8 cellular contexts compared by ENCODE assay signal in the genomic region with DNA sequence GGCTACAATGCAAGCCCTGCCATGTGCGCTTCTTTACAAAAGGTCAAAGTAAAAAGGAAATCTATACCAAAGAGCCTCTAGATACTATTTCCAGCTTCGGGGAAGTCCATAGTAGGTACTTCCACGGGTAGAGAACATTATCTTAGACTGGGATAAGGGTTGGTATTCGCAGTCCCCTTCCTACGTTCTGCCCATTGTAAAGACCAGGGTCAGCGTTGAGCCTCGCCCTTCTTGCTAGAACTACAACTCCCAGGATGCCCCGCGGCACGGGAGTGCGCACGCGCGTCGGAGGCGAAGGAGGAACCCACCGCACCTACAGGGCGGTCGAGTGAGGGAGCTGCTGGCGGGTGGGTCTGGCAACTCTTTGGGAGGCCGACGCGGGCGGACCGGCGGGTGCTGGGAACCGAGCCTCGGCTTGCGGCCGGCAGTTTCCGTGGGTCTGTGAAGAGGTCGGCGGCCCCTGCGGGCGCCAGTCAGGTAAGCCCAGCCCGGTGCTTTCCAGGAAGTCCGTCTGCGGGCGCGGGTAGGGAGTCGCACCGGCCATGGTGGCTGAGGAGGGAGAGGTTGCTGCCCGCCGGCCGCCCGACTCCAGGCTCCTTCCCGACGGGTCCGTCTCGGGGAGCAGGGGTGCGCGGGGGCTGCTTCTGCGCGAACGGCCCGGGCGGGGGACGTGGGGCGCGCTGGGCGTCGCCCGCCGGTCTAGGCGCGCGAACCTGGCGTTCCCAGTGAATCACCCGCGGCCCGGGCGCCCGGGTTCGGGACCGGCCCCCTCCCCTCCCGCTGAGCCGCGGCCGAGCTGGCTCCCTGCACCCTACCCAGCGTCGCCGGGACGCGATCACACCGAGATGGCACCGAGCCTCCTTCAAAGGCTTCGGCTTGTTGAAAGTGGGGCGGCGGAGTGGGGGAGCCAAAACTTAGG. TPM values are rescaled to one million over a fixed set of nuclear protein-coding genes. Genes with fewer than 3 reads are reported as not detected.
DNase-seq lines count a peak whose midpoint lies in the region; ATAC-seq and TF ChIP-seq lines count a peak whose summit lies in the region.

Gene TMOD3, plus strand, starts transcription at position 294 of the 919 bp plus-strand sequence. CDS start 33,232 bp downstream, outside the sequence.

- H3K36me3 ChIP-seq in hepatocyte (replicated peaks; ENCODE audit: insufficient read depth, low read depth) (no peaks in the 10 kb centered on the region), aorta (ENCODE audit: control insufficient read depth in 1 of 2, insufficient read depth in 2 of 2, low read length in 1 of 2) (no peaks in the 10 kb centered on the region)

- H3K27me3 ChIP-seq in hepatocyte (no peaks in the 10 kb centered on the region), aorta (ENCODE audit: control insufficient read depth in 1 of 2, insufficient read depth in 2 of 2, low read length in 1 of 2) (no peaks in the 10 kb centered on the region)

- DNase-seq in NCI-H146 treated with DMSO at 0.1 percent for 48 hours (lab: John Stamatoyannopoulos, UW; ENCODE audit: unreplicated experiment) (peak; percentile 51), T1000 (lab: John Stamatoyannopoulos, UW) (peak; percentile 68), astrocyte of the spinal cord (ENCODE audit: low read depth, low spot score) (peak; percentile 92), hepatocyte (ENCODE audit: low spot score) (peak; percentile 95), renal cortical epithelial cell (ENCODE audit: low read depth) (peak; percentile 77), aorta (peak; percentile 95 to 98)

- intact Hi-C loops in aorta (cut with DNase I), result no loop called here

- WGBS in hepatocyte (ENCODE audit: low lambda C conversion rate, missing lambda C conversion rate), result 3% methylated on average over 71 of the region's 89 CpGs
- 2% methylated on average over 57 to 89 of the region's 89 CpGs for WGBS in aorta, 2 donors

- H3K9me2 ChIP-seq in hepatocyte (replicated peaks; ENCODE audit: insufficient read depth), result no peaks in the 10 kb centered on the region

- H3K9me3 ChIP-seq in hepatocyte (ENCODE audit: low read depth), result no peaks in the 10 kb centered on the region
- no peaks in the 10 kb centered on the region for H3K9me3 ChIP-seq in aorta (ENCODE audit: control insufficient read depth, low read length)

- TF ChIP-seq CTCF in astrocyte of the spinal cord (IDR thresholded peaks at IDR 0.05; ENCODE audit: low read depth, low read length), result no peak
- TF ChIP-seq CTCF in hepatocyte (IDR thresholded peaks at IDR 0.05; ENCODE audit: poor library complexity), result no peak

- peak; percentile 87 for ATAC-seq in GM18502 (IDR thresholded peaks at IDR 0.05; ENCODE audit: poor library complexity, unreplicated experiment)
- peak; percentile 85 for ATAC-seq in HG02884 (IDR thresholded peaks at IDR 0.05; ENCODE audit: unreplicated experiment)
- peak; percentile 97 for ATAC-seq in aorta (ENCODE audit: low FRiP score)

- H3K27ac ChIP-seq in hepatocyte, result peak within 1 kb of the TSS; percentile 97
- peak within 1 kb of the TSS; percentile 64 to 70 for H3K27ac ChIP-seq in aorta (ENCODE audit: low read depth in 1 of 2, low read length in 2 of 2)

- H3K4me3 ChIP-seq in astrocyte of the spinal cord (ENCODE audit: low read depth, low read length), result peak within 1 kb of the TSS; percentile 61
- peak within 1 kb of the TSS; percentile 81 for H3K4me3 ChIP-seq in hepatocyte
- H3K4me3 ChIP-seq in aorta (ENCODE audit: low read length in 2 of 2), result peak within 1 kb of the TSS; percentile 77 to 89

- peak within 1 kb of the TSS; percentile 73 for H3K4me2 ChIP-seq in hepatocyte

- peaks cover 29% of the 10 kb centered on the region for H4K20me1 ChIP-seq in hepatocyte (ENCODE audit: insufficient read depth, poor library complexity, severe bottlenecking)

- in situ Hi-C loops in astrocyte of the spinal cord (cut with HindIII; ENCODE audit: low sequenced_read_pairs), result no loop called here

- H3K4me1 ChIP-seq in hepatocyte (ENCODE audit: insufficient read depth) (no peaks in the 10 kb centered on the region), aorta (ENCODE audit: control insufficient read depth in 1 of 2, insufficient read depth in 2 of 2, low read length in 2 of 2) (no peaks in the 10 kb centered on the region)

- H2AFZ ChIP-seq in hepatocyte, result peak within 1 kb of the TSS; percentile 80

- peaks cover 47% of the 10 kb centered on the region for H3K79me2 ChIP-seq in hepatocyte

RNA-seq across cellular contexts. Expression of gene TMOD3, which starts in this region (rescaled TPM):
- total RNA-seq in hepatocyte, result 32.5 and 38.3 TPM in 2 replicates
- 26.3 and 27.2 TPM in 2 replicates for polyA plus RNA-seq in hepatocyte
- total RNA-seq in renal cortical epithelial cell, result 71.9 and 106 TPM in 2 replicates
- total RNA-seq in aorta, result 10 to 100 TPM; 47.8 to 57.3 TPM
- polyA plus RNA-seq in aorta, result 10 to 100 TPM; 11.0 to 11.6 TPM

Comparison
In these comparisons a context has a peak if more than half of its experiments do, and no peak if none do; other contexts are left out.
1. Peak in every context shown above with its lines: DNase-seq, ATAC-seq, H3K4me3 ChIP-seq and H3K27ac ChIP-seq.